Comparison of ENCODE assay signal across 1 cellular context in the genomic region with DNA sequence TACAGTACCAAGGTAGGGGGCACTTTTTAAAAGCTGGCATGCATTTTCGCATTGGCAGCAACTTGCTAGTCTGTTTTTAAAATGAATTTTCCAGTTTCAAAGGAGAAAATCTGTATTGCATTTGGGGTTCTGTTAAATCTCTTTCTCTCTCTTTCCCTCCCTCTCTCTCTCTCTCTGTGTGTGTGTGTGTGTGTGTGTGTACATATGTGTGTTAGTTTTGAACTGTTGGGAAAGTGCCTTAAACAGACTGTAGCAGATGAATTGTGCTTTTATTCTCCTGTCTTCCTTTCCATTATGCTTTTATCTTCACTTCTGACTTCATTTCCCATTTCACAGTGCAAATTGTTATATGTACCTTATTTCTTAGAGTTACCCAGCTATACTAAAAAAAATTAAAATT.
TF ChIP-seq lines count a peak whose summit lies in the region.

No MANE protein-coding gene starts in this region.

TF ChIP-seq in IMR-90, 13 proteins besides CTCF, POLR2A, EP300 and RAD21:
- TF ChIP-seq, protein P1, sequence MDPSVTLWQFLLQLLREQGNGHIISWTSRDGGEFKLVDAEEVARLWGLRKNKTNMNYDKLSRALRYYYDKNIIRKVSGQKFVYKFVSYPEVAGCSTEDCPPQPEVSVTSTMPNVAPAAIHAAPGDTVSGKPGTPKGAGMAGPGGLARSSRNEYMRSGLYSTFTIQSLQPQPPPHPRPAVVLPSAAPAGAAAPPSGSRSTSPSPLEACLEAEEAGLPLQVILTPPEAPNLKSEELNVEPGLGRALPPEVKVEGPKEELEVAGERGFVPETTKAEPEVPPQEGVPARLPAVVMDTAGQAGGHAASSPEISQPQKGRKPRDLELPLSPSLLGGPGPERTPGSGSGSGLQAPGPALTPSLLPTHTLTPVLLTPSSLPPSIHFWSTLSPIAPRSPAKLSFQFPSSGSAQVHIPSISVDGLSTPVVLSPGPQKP (IDR thresholded peaks at IDR 0.05; ENCODE audit: borderline replicate concordance, low read depth, low read length) = no peak
- TF ChIP-seq RFX5 (IDR thresholded peaks at IDR 0.05; ENCODE audit: low read depth, low read length) (no peak), RCOR1 (IDR thresholded peaks at IDR 0.05; ENCODE audit: insufficient replicate concordance, low read length) (no peak), MXI1 (IDR thresholded peaks at IDR 0.05; ENCODE audit: borderline replicate concordance, low read depth, low read length) (no peak), FOS (IDR thresholded peaks at IDR 0.05; ENCODE audit: low read depth, low read length) (no peak), CEBPB (IDR thresholded peaks at IDR 0.05; ENCODE audit: low read depth, low read length) (no peak), CHD1 (IDR thresholded peaks at IDR 0.05; ENCODE audit: low read depth, low read length) (no peak), NFE2L2 (IDR thresholded peaks at IDR 0.05; ENCODE audit: low read depth, low read length) (no peak), MAZ (IDR thresholded peaks at IDR 0.05; ENCODE audit: borderline replicate concordance, low read depth, low read length) (no peak), SMC3 (IDR thresholded peaks at IDR 0.05; ENCODE audit: low read depth, low read length) (no peak), USF2 (IDR thresholded peaks at IDR 0.05; ENCODE audit: low read depth, low read length) (no peak), BHLHE40 (IDR thresholded peaks at IDR 0.05; ENCODE audit: low read depth, low read length) (no peak), MAFK (IDR thresholded peaks at IDR 0.05; ENCODE audit: low read depth, low read length) (no peak)
